Comparison of ENCODE assay signal across 13 cellular contexts in genomic region chr1:22773981-22774471, GRCh38.
DNase-seq lines count a peak whose midpoint lies in the region; ATAC-seq and TF ChIP-seq lines count a peak whose summit lies in the region.
"Had no signal": no experiment of that assay in that cellular context is flagged by ENCODE, and none has a peak within 500 bp of the region (broad histone marks: within the 10 kb centered on the region; RNA-seq: fewer than 3 reads in every experiment).

No MANE protein-coding gene starts in this region.

- H3K27ac ChIP-seq in mesenchymal stem cell (ENCODE audit: low read length, poor library complexity, severe bottlenecking) (no peak overlapping the region), upper lobe of right lung (no peak overlapping the region)
- H3K27ac ChIP-seq: 22Rv1, pancreas had no signal

- H2BK12ac ChIP-seq in mesenchymal stem cell (ENCODE audit: low read length in 2 of 2), result no peak overlapping the region

- H3K79me1 ChIP-seq in mesenchymal stem cell (replicated peaks; ENCODE audit: low read length, poor library complexity, severe bottlenecking), result peaks cover 53% of the 10 kb centered on the region

- CTCF ChIA-PET in activated CD8-positive, alpha-beta T cell treated with anti-CD3 and anti-CD28 coated beads, Interleukin-2, amount 10 ng/mL, durations not matched to agents 7 days and 5 days (lab: Charles Lee), result interaction anchor here (0.8 kb wide), 1 partner anchor 69 kb away, joined by 3 read pairs; no protein-coding TSS in a partner anchor

- H3K23ac ChIP-seq in mesenchymal stem cell (ENCODE audit: low read length in 2 of 2), result no peak overlapping the region

- no peak overlapping the region for H2BK5ac ChIP-seq in mesenchymal stem cell (ENCODE audit: low read depth, low read length, poor library complexity, severe bottlenecking)

- H3K4me3 Mint-ChIP-seq in endothelial cell (ENCODE audit: unreplicated experiment), result no peak overlapping the region
- no peak overlapping the region for H3K4me3 Mint-ChIP-seq in activated CD8-positive, alpha-beta T cell treated with anti-CD3 and anti-CD28 coated beads, Interleukin-2, amount 10 ng/mL, durations not matched to agents 7 days and 5 days

- peaks cover 2% of the 10 kb centered on the region for H3K27me3 Mint-ChIP-seq in endothelial cell (ENCODE audit: unreplicated experiment)
- peaks cover 15% of the 10 kb centered on the region for H3K27me3 Mint-ChIP-seq in activated CD8-positive, alpha-beta T cell treated with anti-CD3 and anti-CD28 coated beads, Interleukin-2, amount 10 ng/mL, durations not matched to agents 7 days and 5 days (ENCODE audit: low read depth)

- ATAC-seq in upper lobe of right lung, result peak; percentile 52
- ATAC-seq in HG03378 (IDR thresholded peaks at IDR 0.05; ENCODE audit: unreplicated experiment), result no peak
- no peak for ATAC-seq in activated CD8-positive, alpha-beta T cell treated with anti-CD3 and anti-CD28 coated beads, Interleukin-2, amount 10 ng/mL, durations not matched to agents 7 days and 5 days
- ATAC-seq: HepG2 had no signal

- H3K27ac Mint-ChIP-seq in endothelial cell (ENCODE audit: unreplicated experiment), result no peak overlapping the region
- H3K27ac Mint-ChIP-seq in activated CD8-positive, alpha-beta T cell treated with anti-CD3 and anti-CD28 coated beads, Interleukin-2, amount 10 ng/mL, durations not matched to agents 7 days and 5 days, result no peak overlapping the region

- H4K8ac ChIP-seq in mesenchymal stem cell (ENCODE audit: low read length), result no peak overlapping the region

- no peak overlapping the region for H2BK120ac ChIP-seq in mesenchymal stem cell (ENCODE audit: low read depth, low read length)

- no peaks in the 10 kb centered on the region for H3K36me3 Mint-ChIP-seq in endothelial cell (ENCODE audit: low read depth, unreplicated experiment)
- H3K36me3 Mint-ChIP-seq in activated CD8-positive, alpha-beta T cell treated with anti-CD3 and anti-CD28 coated beads, Interleukin-2, amount 10 ng/mL, durations not matched to agents 7 days and 5 days (ENCODE audit: low read depth), result no peaks in the 10 kb centered on the region

- H3K18ac ChIP-seq in mesenchymal stem cell (ENCODE audit: low read depth in 1 of 2, low read length in 2 of 2), result no peak overlapping the region

- peaks cover 10% of the 10 kb centered on the region for H3K4me1 Mint-ChIP-seq in endothelial cell (ENCODE audit: unreplicated experiment)
- no peaks in the 10 kb centered on the region for H3K4me1 Mint-ChIP-seq in activated CD8-positive, alpha-beta T cell treated with anti-CD3 and anti-CD28 coated beads, Interleukin-2, amount 10 ng/mL, durations not matched to agents 7 days and 5 days (ENCODE audit: low read depth)

- H3K9me3 ChIP-seq in mesenchymal stem cell (ENCODE audit: control insufficient read depth, low read length), result no peaks in the 10 kb centered on the region
- no peaks in the 10 kb centered on the region for H3K9me3 ChIP-seq in upper lobe of right lung
- H3K9me3 ChIP-seq: pancreas had no signal

- 85% methylated on average over 10 of the region's 10 CpGs for WGBS in mesenchymal stem cell

- H3K4me3 ChIP-seq in mesenchymal stem cell (ENCODE audit: insufficient read depth in 1 of 2, low read depth in 1 of 2, low read length in 2 of 2) (no peak overlapping the region), upper lobe of right lung (no peak overlapping the region)
- H3K4me3 ChIP-seq: pancreas had no signal

- H3K9ac ChIP-seq in mesenchymal stem cell (ENCODE audit: low read length), result peak overlapping the region; percentile 52

- no peak overlapping the region for H3K14ac ChIP-seq in mesenchymal stem cell (ENCODE audit: low read length in 2 of 2)

- peaks cover 0 to 10% of the 10 kb centered on the region in 2 experiments for H3K36me3 ChIP-seq in mesenchymal stem cell (ENCODE audit: control insufficient read depth in 1 of 2, insufficient read depth in 2 of 2, low read depth in 1 of 2, low read length in 2 of 2)
- H3K36me3 ChIP-seq in upper lobe of right lung, result no peaks in the 10 kb centered on the region
- H3K36me3 ChIP-seq: pancreas had no signal

- no peak overlapping the region for H3K4ac ChIP-seq in mesenchymal stem cell (ENCODE audit: low read depth in 1 of 2, low read length in 2 of 2)

- H2BK15ac ChIP-seq in mesenchymal stem cell (ENCODE audit: low read depth, poor library complexity, severe bottlenecking), result no peak overlapping the region

- H3K27me3 ChIP-seq in mesenchymal stem cell (ENCODE audit: control insufficient read depth in 1 of 2, insufficient read depth in 1 of 2, low read length in 2 of 2) (peaks cover 0 to 14% of the 10 kb centered on the region in 2 experiments), upper lobe of right lung (no peaks in the 10 kb centered on the region)
- H3K27me3 ChIP-seq: pancreas had no signal

- H4K91ac ChIP-seq in mesenchymal stem cell (ENCODE audit: low read length), result no peak overlapping the region

- POLR2A ChIA-PET in activated CD8-positive, alpha-beta T cell treated with anti-CD3 and anti-CD28 coated beads, Interleukin-2, amount 10 ng/mL, durations not matched to agents 7 days and 5 days (lab: Charles Lee), result no interaction called here

- peaks cover 26% of the 10 kb centered on the region for H3K4me1 ChIP-seq in mesenchymal stem cell (ENCODE audit: control insufficient read depth, insufficient read depth, low read depth, low read length)
- H3K4me1 ChIP-seq in upper lobe of right lung, result peaks cover 4% of the 10 kb centered on the region
- H3K4me1 ChIP-seq: pancreas had no signal

- TF ChIP-seq CTCF in endothelial cell (IDR thresholded peaks at IDR 0.05; ENCODE audit: unreplicated experiment), result no peak
- TF ChIP-seq CTCF in upper lobe of right lung (IDR thresholded peaks at IDR 0.05), result no peak

- intact Hi-C loops in upper lobe of right lung (cut with DNase I), result no loop called here

- no peak overlapping the region for H3K4me2 ChIP-seq in mesenchymal stem cell (ENCODE audit: low read length, poor library complexity, severe bottlenecking)

- no peak overlapping the region for H2AK5ac ChIP-seq in mesenchymal stem cell (ENCODE audit: low read length, severe bottlenecking)

- no peaks in the 10 kb centered on the region for H3K9me3 Mint-ChIP-seq in endothelial cell (ENCODE audit: unreplicated experiment)
- H3K9me3 Mint-ChIP-seq in activated CD8-positive, alpha-beta T cell treated with anti-CD3 and anti-CD28 coated beads, Interleukin-2, amount 10 ng/mL, durations not matched to agents 7 days and 5 days (ENCODE audit: insufficient read depth), result no peaks in the 10 kb centered on the region

- no peak overlapping the region for H2AFZ ChIP-seq in mesenchymal stem cell (ENCODE audit: low read depth, low read length)

- DNase-seq in NCI-H1092 treated with DMSO at 0.1 percent for 48 hours (lab: John Stamatoyannopoulos, UW) (peak; percentile 30), NCI-H1092 (lab: John Stamatoyannopoulos, UW) (no peak), endothelial cell (ENCODE audit: low spot score) (peak; percentile 12), mesenchymal stem cell (no peak), upper lobe of right lung (no peak), SHP77 treated with DMSO at 0.1 percent for 48 hours (lab: John Stamatoyannopoulos, UW) (no peak)
- no peak for DNase-seq in activated CD8-positive, alpha-beta T cell treated with anti-CD3 and anti-CD28 coated beads, Interleukin-2, amount 10 ng/mL, durations not matched to agents 7 days and 5 days
- DNase-seq: activated CD8-positive, alpha-beta memory T cell treated with anti-CD3 and anti-CD28 coated beads for 24 hours; NCI-H2227 treated with DMSO at 0.1 percent for 48 hours; pancreas had no signal

Comparison
In these comparisons a context has a peak if more than half of its experiments do, and no peak if none do; other contexts are left out.
1. DNase-seq: peak in NCI-H1092 treated with DMSO at 0.1 percent for 48 hours (single experiment) and endothelial cell (single experiment); none in NCI-H1092 (single experiment), mesenchymal stem cell (single experiment), upper lobe of right lung (single experiment), SHP77 treated with DMSO at 0.1 percent for 48 hours (single experiment) and activated CD8-positive, alpha-beta T cell treated with anti-CD3 and anti-CD28 coated beads, Interleukin-2, amount 10 ng/mL, durations not matched to agents 7 days and 5 days (single experiment).